ENCODE assay signal across 8 cellular contexts in genomic region chr19:4063369-4064072, GRCh38. TPM values are rescaled to one million over a fixed set of nuclear protein-coding genes. Genes with fewer than 3 reads are reported as not detected.
DNase-seq lines count a peak whose midpoint lies in the region; TF ChIP-seq lines count a peak whose summit lies in the region.

No MANE protein-coding gene starts in this region.

- H3K4me1 Mint-ChIP-seq in CD14-positive monocyte = peaks cover 45% of the 10 kb centered on the region
- H3K4me1 Mint-ChIP-seq in neural crest cell = peaks cover 13% of the 10 kb centered on the region

- H3K4me1 ChIP-seq in ectodermal cell (ENCODE audit: control insufficient read depth, insufficient read depth, low read length) = peaks cover 12% of the 10 kb centered on the region

- H3K9me3 Mint-ChIP-seq in CD14-positive monocyte (no peaks in the 10 kb centered on the region), neural crest cell (no peaks in the 10 kb centered on the region)

- intact Hi-C loops in CD14-positive monocyte (cut with micrococcal nuclease) = loop anchor here in 1 of 2 donors (5.0 kb wide), 1 partner anchor 56 kb away; the partner anchor contains the start of gene PIAS4

- DNase-seq in CD14-positive monocyte (ENCODE audit: low spot score) = no peak
- DNase-seq in NB4 (ENCODE audit: low read depth) = no peak
- no peak for DNase-seq in neural crest cell (ENCODE audit: low read depth, low spot score)
- DNase-seq in DMS79 (lab: John Stamatoyannopoulos, UW) = no peak
- no peak for DNase-seq in NCI-H187 (lab: John Stamatoyannopoulos, UW)
- no peak for DNase-seq in NCI-H146 treated with DMSO at 0.1 percent for 48 hours (lab: John Stamatoyannopoulos, UW; ENCODE audit: unreplicated experiment)
- DNase-seq in NCI-H2107 (lab: John Stamatoyannopoulos, UW) = no peak

- peak overlapping the region; percentile 88 to 89 for H3K4me3 Mint-ChIP-seq in CD14-positive monocyte
- H3K4me3 Mint-ChIP-seq in neural crest cell = peak overlapping the region; percentile 93

- H3K27ac Mint-ChIP-seq in CD14-positive monocyte = peak overlapping the region; percentile 77 to 100 (median 89)
- peak overlapping the region; percentile 70 for H3K27ac Mint-ChIP-seq in neural crest cell (ENCODE audit: unreplicated experiment)

- no peaks in the 10 kb centered on the region for H3K36me3 ChIP-seq in ectodermal cell (ENCODE audit: control insufficient read depth, insufficient read depth, low read length)

- WGBS in ectodermal cell, 2 experiments = 62 to 64% methylated on average over 24 of the region's 24 CpGs

- H3K27me3 ChIP-seq in ectodermal cell (ENCODE audit: control insufficient read depth, insufficient read depth, low read length, poor library complexity, severe bottlenecking) = peaks cover 18% of the 10 kb centered on the region

- H3K27me3 Mint-ChIP-seq in CD14-positive monocyte (ENCODE audit: low read depth in 3 of 3) = peaks cover 0 to 2% (median 0%) of the 10 kb centered on the region in 3 donors
- peaks cover 14% of the 10 kb centered on the region for H3K27me3 Mint-ChIP-seq in neural crest cell (ENCODE audit: low read depth)

- TF ChIP-seq CTCF in CD14-positive monocyte (IDR thresholded peaks at IDR 0.05) (no peak), NB4 (IDR thresholded peaks at IDR 0.05; ENCODE audit: low read depth, low read length) (no peak), neural crest cell (conservative IDR thresholded peaks at IDR 0.05) (no peak)

- peaks cover 10 to 15% of the 10 kb centered on the region in 2 donors for H3K36me3 Mint-ChIP-seq in CD14-positive monocyte
- H3K36me3 Mint-ChIP-seq in neural crest cell (ENCODE audit: low read depth) = no peaks in the 10 kb centered on the region

- no peak overlapping the region for H3K27ac ChIP-seq in ectodermal cell (ENCODE audit: insufficient read depth, low read depth, low read length, poor library complexity, severe bottlenecking)

- TF ChIP-seq POLR2A in NB4 (IDR thresholded peaks at IDR 0.05; ENCODE audit: extremely low read depth, insufficient read length) = no peak

- H3K9me3 ChIP-seq in ectodermal cell (ENCODE audit: control insufficient read depth, low read length) = no peaks in the 10 kb centered on the region

- H3K4me3 ChIP-seq in NB4 (ENCODE audit: low read depth, low read length) = peak overlapping the region; percentile 56
- H3K4me3 ChIP-seq in ectodermal cell (ENCODE audit: insufficient read depth, low read depth, low read length) = peak overlapping the region; percentile 59

RNA-seq across cellular contexts. Expression of gene ZBTB7A, which starts 3.2 kb away (rescaled TPM):
- polyA plus RNA-seq in CD14-positive monocyte = 10 to 100 TPM; 18.0 to 20.2 TPM
- polyA plus RNA-seq in ectodermal cell (2013, experiment 1 of 4) = 8.4 TPM
- 7.6 TPM for polyA plus RNA-seq in ectodermal cell (2013, experiment 2 of 4)
- polyA plus RNA-seq in ectodermal cell (2013, experiment 3 of 4) = 7.8 TPM
- polyA plus RNA-seq in ectodermal cell (2013, experiment 4 of 4) = 8.3 TPM
- 15.2 and 15.7 TPM in 2 replicates for total RNA-seq in neural crest cell

RNA-seq across cellular contexts. Expression of gene PIAS4, which starts 56.0 kb away (rescaled TPM):
- polyA plus RNA-seq in CD14-positive monocyte = 1 to 10 TPM; 2.3 to 5.9 TPM
- 42.6 TPM for polyA plus RNA-seq in ectodermal cell (2013, experiment 1 of 4)
- 44.6 TPM for polyA plus RNA-seq in ectodermal cell (2013, experiment 2 of 4)
- polyA plus RNA-seq in ectodermal cell (2013, experiment 3 of 4) = 33.7 TPM
- 34.3 TPM for polyA plus RNA-seq in ectodermal cell (2013, experiment 4 of 4)
- 49.6 and 58.8 TPM in 2 replicates for total RNA-seq in neural crest cell
